ENCODE assay signal across 8 cellular contexts in genomic region chr22:21982338-21982965, GRCh38. TPM values are rescaled to one million over a fixed set of nuclear protein-coding genes. Genes with fewer than 3 reads are reported as not detected.
DNase-seq lines count a peak whose midpoint lies in the region; ATAC-seq, FAIRE-seq and TF ChIP-seq lines count a peak whose summit lies in the region.

Gene TOP3B, minus strand, starts transcription at chr22:21982787. Its CDS starts 7,078 bp downstream, at chr22:21975709.

- FAIRE-seq in HepG2 (lab: Jason Lieb, UNC): no peak

- H3K79me2 ChIP-seq in HepG2 (ENCODE audit: insufficient read depth, low read length): peaks cover 14% of the 10 kb centered on the region

- peak; percentile 78 for DNase-seq in G401 (ENCODE audit: low spot score)
- DNase-seq in NCI-H526 treated with DMSO at 0.1 percent for 48 hours (lab: John Stamatoyannopoulos, UW): peak; percentile 28
- peak; percentile 78 to 82 for DNase-seq in activated CD4-positive, alpha-beta T cell treated with anti-CD3 and anti-CD28 coated beads, Interleukin-2, amount 50 U/mL, for 24 hours (ENCODE audit: low read depth in 1 of 2, low spot score in 1 of 2)
- peak; percentile 83 for DNase-seq in dermis blood vessel endothelial cell
- DNase-seq in HepG2 (ENCODE audit: low spot score): peak; percentile 52
- peak; percentile 63 for DNase-seq in stimulated activated CD4-positive, alpha-beta T cell treated with anti-CD3 and anti-CD28 coated beads, Interleukin-2, amount 100 ng/mL, for 4 hours (ENCODE audit: low read depth)

- peak within 1 kb of the TSS; percentile 69 to 98 (median 94) for H3K4me3 ChIP-seq in HepG2 (replicated peaks in 1 of 3; ENCODE audit: insufficient read depth in 1 of 3, low read depth in 2 of 3, low read length in 3 of 3)

- TF ChIP-seq CTCF in HepG2 (CRISPR knock-in tag; IDR thresholded peaks at IDR 0.05): peak; percentile 26; the same call in 1 of the 2 replicates

- ATAC-seq in HG03108 (IDR thresholded peaks at IDR 0.05; ENCODE audit: unreplicated experiment): peak; percentile 63
- ATAC-seq in HepG2: peak; percentile 87
- ATAC-seq in HG03571 (IDR thresholded peaks at IDR 0.05; ENCODE audit: unreplicated experiment): no peak

- peak within 1 kb of the TSS; percentile 62 for H3K27ac ChIP-seq in HepG2 (ENCODE audit: extremely low read length, insufficient read depth, low read length)

- peak; percentile 82 to 93 for TF ChIP-seq POLR2A in HepG2 (IDR thresholded peaks at IDR 0.05; ENCODE audit: insufficient read depth in 1 of 2, low read depth in 2 of 2, low read length in 2 of 2)

- peak; percentile 61 for TF ChIP-seq RAD21 in HepG2 (CRISPR knock-in tag; IDR thresholded peaks at IDR 0.05)

- H3K4me2 ChIP-seq in HepG2 (ENCODE audit: low read depth, low read length): peak within 1 kb of the TSS; percentile 79

- no peaks in the 10 kb centered on the region for H3K36me3 ChIP-seq in HepG2 (replicated peaks in 1 of 2; ENCODE audit: control insufficient read depth in 1 of 2, insufficient read depth in 2 of 2, low read length in 2 of 2)

- in situ Hi-C loops in G401 (cut with HindIII; ENCODE audit: low sequenced_read_pairs): no loop called here
- in situ Hi-C loops in HepG2 (cut with HindIII; ENCODE audit: extremely low pct_ligation_motif_present, low pct_unique_long_range_greater_than_20kb): no loop called here

- H2AFZ ChIP-seq in HepG2 (ENCODE audit: low read length): no peak within 1 kb of the TSS

- no peaks in the 10 kb centered on the region for H4K20me1 ChIP-seq in HepG2 (ENCODE audit: insufficient read depth, low read length)

- no peaks in the 10 kb centered on the region; a peak in 1 of 5 replicates for H3K27me3 ChIP-seq in HepG2 (ENCODE audit: control insufficient read depth in 1 of 2, insufficient read depth in 2 of 2, low read length in 2 of 2)

- intact Hi-C loops in HepG2 (cut with micrococcal nuclease; ENCODE audit: unreplicated experiment): no loop called here

- WGBS in HepG2 (ENCODE audit: low lambda C conversion rate): 0% methylated on average over 7 of the region's 54 CpGs

- peak within 1 kb of the TSS; percentile 91 for H3K9ac ChIP-seq in HepG2 (ENCODE audit: insufficient read depth, low read depth, low read length)

- BruUV-seq in HepG2 (replicated peaks; lab: Mats Ljungman, UMichigan): TSS peak; percentile 85

- CTCF ChIA-PET in HepG2 (lab: Yijun Ruan, JAX; ENCODE audit: low intra/inter-chr PET ratio, low total read pairs): no interaction called here

- H3K4me1 ChIP-seq in HepG2 (ENCODE audit: insufficient read depth, low read length): peaks cover 26% of the 10 kb centered on the region

- POLR2A ChIA-PET in HepG2 (lab: Yijun Ruan, JAX): interaction anchor here (0.9 to 1.3 kb wide), 2 partner anchors 10 to 12 kb away, joined by 5 to 7 read pairs; no protein-coding TSS in a partner anchor

- peak in 1 of 2 experiments; percentile 60; a peak in 2 of 4 replicates for TF ChIP-seq EP300 in HepG2 (IDR thresholded peaks at IDR 0.05; ENCODE audit: low read depth in 2 of 2, low read length in 2 of 2)
- TF ChIP-seq EP300 in HepG2 (CRISPR knock-in tag; IDR thresholded peaks at IDR 0.05; ENCODE audit: borderline replicate concordance): 0 out of 2 replicates have a peak, but pooled peaks have one; percentile 46

- no peaks in the 10 kb centered on the region for H3K9me3 ChIP-seq in HepG2 (ENCODE audit: low read length)

TF ChIP-seq in HepG2, 621 proteins besides CTCF, POLR2A, EP300 and RAD21 (continues in another document):
- no peak for TF ChIP-seq THAP8 (CRISPR knock-in tag; IDR thresholded peaks at IDR 0.05; ENCODE audit: borderline replicate concordance)
- no peak for TF ChIP-seq ZSCAN20 (CRISPR knock-in tag; IDR thresholded peaks at IDR 0.05; ENCODE audit: borderline replicate concordance)
- no peak for TF ChIP-seq ATM (IDR thresholded peaks at IDR 0.05; ENCODE audit: borderline replicate concordance)
- peak; percentile 66; the same call in 1 of the 2 replicates for TF ChIP-seq KLF9 (CRISPR knock-in tag; IDR thresholded peaks at IDR 0.05; ENCODE audit: low read depth)
- TF ChIP-seq, protein P1, sequence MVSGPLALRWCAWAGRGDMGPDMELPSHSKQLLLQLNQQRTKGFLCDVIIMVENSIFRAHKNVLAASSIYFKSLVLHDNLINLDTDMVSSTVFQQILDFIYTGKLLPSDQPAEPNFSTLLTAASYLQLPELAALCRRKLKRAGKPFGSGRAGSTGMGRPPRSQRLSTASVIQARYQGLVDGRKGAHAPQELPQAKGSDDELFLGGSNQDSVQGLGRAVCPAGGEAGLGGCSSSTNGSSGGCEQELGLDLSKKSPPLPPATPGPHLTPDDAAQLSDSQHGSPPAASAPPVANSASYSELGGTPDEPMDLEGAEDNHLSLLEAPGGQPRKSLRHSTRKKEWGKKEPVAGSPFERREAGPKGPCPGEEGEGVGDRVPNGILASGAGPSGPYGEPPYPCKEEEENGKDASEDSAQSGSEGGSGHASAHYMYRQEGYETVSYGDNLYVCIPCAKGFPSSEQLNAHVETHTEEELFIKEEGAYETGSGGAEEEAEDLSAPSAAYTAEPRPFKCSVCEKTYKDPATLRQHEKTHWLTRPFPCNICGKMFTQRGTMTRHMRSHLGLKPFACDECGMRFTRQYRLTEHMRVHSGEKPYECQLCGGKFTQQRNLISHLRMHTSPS (CRISPR knock-in tag; IDR thresholded peaks at IDR 0.05; ENCODE audit: low read depth): peak; percentile 58
- 0 out of 2 replicates have a peak, but pooled peaks have one; percentile 65 for TF ChIP-seq NFATC3 (CRISPR knock-in tag; IDR thresholded peaks at IDR 0.05)
- peak; percentile 90 for TF ChIP-seq SIN3B (IDR thresholded peaks at IDR 0.05; ENCODE audit: low read length)
- peak; percentile 94 for TF ChIP-seq ZNF691 (CRISPR knock-in tag; IDR thresholded peaks at IDR 0.05; ENCODE audit: borderline replicate concordance, low read depth)
- TF ChIP-seq, protein P2, sequence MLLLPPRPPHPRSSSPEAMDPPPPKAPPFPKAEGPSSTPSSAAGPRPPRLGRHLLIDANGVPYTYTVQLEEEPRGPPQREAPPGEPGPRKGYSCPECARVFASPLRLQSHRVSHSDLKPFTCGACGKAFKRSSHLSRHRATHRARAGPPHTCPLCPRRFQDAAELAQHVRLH (CRISPR knock-in tag; IDR thresholded peaks at IDR 0.05; ENCODE audit: borderline replicate concordance, low read depth): peak; percentile 97
- TF ChIP-seq RXRB (CRISPR knock-in tag; IDR thresholded peaks at IDR 0.05; ENCODE audit: borderline replicate concordance): peak; percentile 85
- TF ChIP-seq ZNF672 (CRISPR knock-in tag; IDR thresholded peaks at IDR 0.05): no peak
- TF ChIP-seq ZNF331 (CRISPR knock-in tag; IDR thresholded peaks at IDR 0.05): peak; percentile 97
- TF ChIP-seq ZNF337 (CRISPR knock-in tag; IDR thresholded peaks at IDR 0.05; ENCODE audit: borderline replicate concordance, low read depth): peak; percentile 62; the same call in 1 of the 2 replicates

RNA-seq across cellular contexts. Expression of gene TOP3B, which starts in this region (rescaled TPM):
- 20.4 and 24.8 TPM in 2 replicates for total RNA-seq in G401 (2014; rRNA removed; shearing (Covaris generic))
- total RNA-seq in dermis blood vessel endothelial cell (24.4 and 29.6 TPM in 2 replicates), HepG2 (2016; rRNA removed; fragmentation: Illumina TruSeq; extraction: Trizol) (18.2 and 28.5 TPM in 2 replicates)
- 15.2 and 19.6 TPM in 2 replicates for total RNA-seq in HepG2 (2016; cell fraction: cytosol; rRNA removed; fragmentation: Illumina TruSeq; extraction: Trizol; ENCODE audit: low read depth)
- total RNA-seq in HepG2 (2016; cell fraction: insoluble cytoplasmic fraction; rRNA removed; fragmentation: Illumina TruSeq; extraction: Trizol): 16.3 and 26.7 TPM in 2 replicates
- 11.0 and 11.7 TPM in 2 replicates for total RNA-seq in HepG2 (2016; cell fraction: membrane; rRNA removed; fragmentation: Illumina TruSeq; extraction: Trizol)
- total RNA-seq in HepG2 (2016; cell fraction: nucleus; rRNA removed; fragmentation: Illumina TruSeq; extraction: Trizol): 44.1 and 55.2 TPM in 2 replicates
- polyA plus RNA-seq in HepG2 (2011; rRNA removed): 29.7 and 36.2 TPM in 2 replicates
- 8.8 and 12.0 TPM in 2 replicates for polyA plus RNA-seq in HepG2 (2011; cell fraction: cytosol; rRNA removed)
- 321 and 373 TPM in 2 replicates for polyA plus RNA-seq in HepG2 (2011; cell fraction: nucleus; rRNA removed)
- 22.3 and 45.3 TPM in 2 replicates for polyA plus RNA-seq in HepG2 (2012)
- polyA plus RNA-seq in HepG2 (2016; cell fraction: cytosol; fragmentation: Illumina TruSeq; extraction: Trizol; ENCODE audit: low read depth): 1.6 and 1.8 TPM in 2 replicates
- polyA plus RNA-seq in HepG2 (2016; cell fraction: insoluble cytoplasmic fraction; fragmentation: Illumina TruSeq; extraction: Trizol; ENCODE audit: low read depth): 13.9 and 14.0 TPM in 2 replicates
- polyA plus RNA-seq in HepG2 (2016; cell fraction: membrane; fragmentation: Illumina TruSeq; extraction: Trizol; ENCODE audit: low read depth): 2.7 and 2.9 TPM in 2 replicates
- 115 and 122 TPM in 2 replicates for polyA plus RNA-seq in HepG2 (2016; cell fraction: nucleus; fragmentation: Illumina TruSeq; extraction: Trizol; ENCODE audit: insufficient read depth, low read depth)
- polyA minus RNA-seq in HepG2 (2011; rRNA and poly(A)+ RNA removed; ENCODE audit: low replicate concordance): 29.4 and 31.9 TPM in 2 replicates
- polyA minus RNA-seq in HepG2 (2011; cell fraction: cytosol; rRNA and poly(A)+ RNA removed): 3.7 and 5.9 TPM in 2 replicates
- polyA minus RNA-seq in HepG2 (2011; cell fraction: nucleus; rRNA and poly(A)+ RNA removed): 49.7 and 52.4 TPM in 2 replicates

Comparison
In these comparisons a context has a peak if more than half of its experiments do, and no peak if none do; other contexts are left out.
1. DNase-seq: peak in every context shown above with its lines; median percentile 83 in dermis blood vessel endothelial cell; 80 in activated CD4-positive, alpha-beta T cell treated with anti-CD3 and anti-CD28 coated beads, Interleukin-2, amount 50 U/mL, for 24 hours; 78 in G401; 63 in stimulated activated CD4-positive, alpha-beta T cell treated with anti-CD3 and anti-CD28 coated beads, Interleukin-2, amount 100 ng/mL, for 4 hours; 52 in HepG2; 28 in NCI-H526 treated with DMSO at 0.1 percent for 48 hours.